Comparison of ENCODE assay signal across 1 cellular context in genomic region chr6:2181567-2181966, GRCh38.
TF ChIP-seq lines count a peak whose summit lies in the region.

No MANE protein-coding gene starts in this region.

TF ChIP-seq in endothelial cell of umbilical vein, 7 proteins besides CTCF, POLR2A, EP300 and RAD21 (continued from another document):
- TF ChIP-seq POLR2AphosphoS5 (IDR thresholded peaks at IDR 0.05; ENCODE audit: insufficient read depth, low read depth, low read length): no peak
